9 cellular contexts compared by ENCODE assay signal in the genomic region with DNA sequence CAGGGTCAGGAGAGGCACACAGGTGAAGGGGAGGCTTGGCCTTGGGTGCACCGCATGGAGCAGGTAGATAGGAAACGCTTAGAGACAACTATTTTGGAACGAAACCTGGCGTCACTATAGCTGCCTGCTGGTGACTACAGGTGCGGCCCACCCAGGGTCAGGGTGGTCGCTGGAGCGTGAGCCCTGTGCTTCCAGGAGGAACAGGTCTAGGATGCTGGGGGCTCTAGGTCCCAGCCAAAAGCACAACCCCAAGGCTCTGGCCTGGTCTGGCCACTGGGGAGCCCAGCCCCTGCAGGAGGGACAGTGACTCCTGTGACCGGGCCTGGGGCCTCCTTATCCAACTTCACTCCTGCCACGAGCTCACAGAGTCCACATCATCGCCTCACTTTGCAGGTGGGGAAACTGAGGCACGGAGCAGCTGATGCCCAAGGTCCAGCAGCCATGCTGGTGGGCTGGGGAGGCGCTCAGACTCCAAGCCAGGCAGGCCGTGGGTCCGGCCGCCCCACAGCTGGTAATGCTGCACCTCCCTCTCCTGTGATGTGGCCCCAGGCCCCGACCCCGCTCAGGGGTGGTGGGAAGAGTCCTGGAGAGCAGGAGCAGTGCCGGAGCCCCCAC. TPM values are rescaled to one million over a fixed set of nuclear protein-coding genes. Genes with fewer than 3 reads are reported as not detected.
DNase-seq lines count a peak whose midpoint lies in the region; ATAC-seq and TF ChIP-seq lines count a peak whose summit lies in the region.
"Had no signal": no experiment of that assay in that cellular context is flagged by ENCODE, and none has a peak within 500 bp of the region (broad histone marks: within the 10 kb centered on the region; RNA-seq: fewer than 3 reads in every experiment).

No MANE protein-coding gene starts in this region.

- H3K36me3 Mint-ChIP-seq in T-helper 17 cell (ENCODE audit: low read depth) (peaks cover 4% of the 10 kb centered on the region), immature natural killer cell (peaks cover 0 to 5% (median 4%) of the 10 kb centered on the region in 3 donors), type B pancreatic cell (no peaks in the 10 kb centered on the region)

- H3K9me3 Mint-ChIP-seq in immature natural killer cell = no peaks in the 10 kb centered on the region
- no peaks in the 10 kb centered on the region for H3K9me3 Mint-ChIP-seq in type B pancreatic cell

- peak overlapping the region; percentile 71 for H3K27ac ChIP-seq in left ventricle myocardium inferior (replicated peaks)

- H3K4me3 ChIP-seq in left ventricle myocardium inferior = no peak overlapping the region

- H3K27me3 Mint-ChIP-seq in T-helper 17 cell = no peaks in the 10 kb centered on the region
- peaks cover 18 to 53% (median 44%) of the 10 kb centered on the region in 3 donors for H3K27me3 Mint-ChIP-seq in immature natural killer cell (ENCODE audit: low read depth in 3 of 3)
- H3K27me3 Mint-ChIP-seq in type B pancreatic cell = no peaks in the 10 kb centered on the region

- TF ChIP-seq CTCF in left ventricle myocardium inferior (IDR thresholded peaks at IDR 0.05; ENCODE audit: borderline replicate concordance) (no peak), type B pancreatic cell (conservative IDR thresholded peaks at IDR 0.05) (no peak)

- ATAC-seq in T-helper 17 cell (no peak), GM18498 (IDR thresholded peaks at IDR 0.05; ENCODE audit: unreplicated experiment) (no peak), GM21786 (IDR thresholded peaks at IDR 0.05; ENCODE audit: unreplicated experiment) (no peak), HG03139 (IDR thresholded peaks at IDR 0.05; ENCODE audit: unreplicated experiment) (no peak)

- H3K27me3 ChIP-seq in left ventricle myocardium inferior (ENCODE audit: low read depth) = peaks cover 46% of the 10 kb centered on the region

- peaks cover 24% of the 10 kb centered on the region for H3K36me3 ChIP-seq in left ventricle myocardium inferior

- H3K4me1 Mint-ChIP-seq in T-helper 17 cell = peaks cover 35% of the 10 kb centered on the region
- peaks cover 42 to 57% of the 10 kb centered on the region in 2 donors for H3K4me1 Mint-ChIP-seq in immature natural killer cell
- H3K4me1 Mint-ChIP-seq in type B pancreatic cell (ENCODE audit: unreplicated experiment) = peaks cover 5% of the 10 kb centered on the region

- intact Hi-C loops in left ventricle myocardium inferior (cut with micrococcal nuclease) (no loop called here), cardiac septum (cut with DNase I) (no loop called here)

- peak overlapping the region; percentile 89 for H3K27ac Mint-ChIP-seq in T-helper 17 cell
- peak overlapping the region; percentile 92 to 98 (median 97) for H3K27ac Mint-ChIP-seq in immature natural killer cell
- H3K27ac Mint-ChIP-seq in type B pancreatic cell = peak overlapping the region; percentile 56

- H3K4me3 Mint-ChIP-seq in T-helper 17 cell (peak overlapping the region; percentile 87), immature natural killer cell (peak overlapping the region; percentile 52 to 83 (median 82)), type B pancreatic cell (no peak overlapping the region)

- peaks cover 70% of the 10 kb centered on the region for H3K4me1 ChIP-seq in left ventricle myocardium inferior

- no peak for DNase-seq in left ventricle myocardium inferior
- DNase-seq in cardiac septum (ENCODE audit: low spot score) = no peak
- peak in 1 of 3 donors; percentile 9 for DNase-seq in T-helper 17 cell
- no peak for DNase-seq in immature natural killer cell
- no peak for DNase-seq in type B pancreatic cell (ENCODE audit: extremely low spot score, unreplicated experiment)

- H3K9me3 ChIP-seq in left ventricle myocardium inferior (replicated peaks) = no peaks in the 10 kb centered on the region
- H3K9me3 ChIP-seq in T-helper 17 cell (ENCODE audit: control insufficient read depth, low read length, poor library complexity, severe bottlenecking) = no peaks in the 10 kb centered on the region

RNA-seq across cellular contexts. Expression of gene LFNG, which starts 9.0 kb away (rescaled TPM):
- total RNA-seq in left ventricle myocardium inferior (5.2 TPM), cardiac septum (6.2 TPM), T-helper 17 cell (100 to 1,000 TPM; 110 to 116 TPM), type B pancreatic cell (ENCODE audit: low replicate concordance) (5.0 and 15.3 TPM in 2 replicates)
- 1 to 10 TPM; 2.2 to 2.6 (median 2.3) TPM for polyA plus RNA-seq in immature natural killer cell

RNA-seq across cellular contexts. Expression of gene BRAT1, which starts 26.7 kb away (rescaled TPM):
- 13.7 TPM for total RNA-seq in left ventricle myocardium inferior
- 12.8 TPM for total RNA-seq in cardiac septum
- 10 to 100 TPM; 19.5 to 20.5 TPM for total RNA-seq in T-helper 17 cell
- 10 to 100 TPM; 15.0 to 42.4 (median 19.2) TPM for polyA plus RNA-seq in immature natural killer cell
- 25.2 and 40.3 TPM in 2 replicates for total RNA-seq in type B pancreatic cell (ENCODE audit: low replicate concordance)

RNA-seq across cellular contexts. Expression of gene IQCE, which starts 30.2 kb away (rescaled TPM):
- total RNA-seq in left ventricle myocardium inferior (11.5 TPM), cardiac septum (13.3 TPM), T-helper 17 cell (1 to 10 TPM; 6.7 to 9.0 TPM), type B pancreatic cell (ENCODE audit: low replicate concordance) (25.7 and 35.2 TPM in 2 replicates)
- polyA plus RNA-seq in immature natural killer cell = 1 to 10 TPM in 2 of 3 donors, not detected in 1; 1.9 to 4.2 TPM

RNA-seq across cellular contexts. Expression of gene GRIFIN, which starts 52.4 kb away (rescaled TPM):
- total RNA-seq in left ventricle myocardium inferior (not detected), cardiac septum (not detected), T-helper 17 cell (not detected), type B pancreatic cell (ENCODE audit: low replicate concordance) (not detected in 2 replicates)
- not detected for polyA plus RNA-seq in immature natural killer cell
- polyA plus RNA-seq: neural cell had no signal
